In genomic region chr1:204128464-204128963, GRCh38 we compare ENCODE assay signal across 10 cellular contexts. TPM values are rescaled to one million over a fixed set of nuclear protein-coding genes. Genes with fewer than 3 reads are reported as not detected.
DNase-seq lines count a peak whose midpoint lies in the region; ATAC-seq and TF ChIP-seq lines count a peak whose summit lies in the region.
"Had no signal": no experiment of that assay in that cellular context is flagged by ENCODE, and none has a peak within 500 bp of the region (broad histone marks: within the 10 kb centered on the region; RNA-seq: fewer than 3 reads in every experiment).

No MANE protein-coding gene starts in this region.

- 47% methylated on average over 3 of the region's 4 CpGs for WGBS in mammary epithelial cell (ENCODE audit: low coverage, missing lambda C conversion rate)

- H3F3A ChIP-seq in MM.1S (ENCODE audit: insufficient read depth, low read length) (no peaks in the 10 kb centered on the region), neural progenitor cell (ENCODE audit: low read depth) (peaks cover 15% of the 10 kb centered on the region)

- H3K36me3 ChIP-seq in MM.1S (replicated peaks; ENCODE audit: insufficient read depth, low read length) (no peaks in the 10 kb centered on the region), mammary epithelial cell (ENCODE audit: insufficient read depth, low read length) (peaks cover 3% of the 10 kb centered on the region), neural progenitor cell (no peaks in the 10 kb centered on the region), MG63 (no peaks in the 10 kb centered on the region)

- peaks cover 44% of the 10 kb centered on the region for H3K4me1 Mint-ChIP-seq in neural progenitor cell

- dilution Hi-C loops in mammary epithelial cell (cut with HindIII; ENCODE audit: low sequenced_read_pairs), result no loop called here

- H3K27me3 ChIP-seq in MM.1S (replicated peaks; ENCODE audit: insufficient read depth, low read length) (no peaks in the 10 kb centered on the region), mammary epithelial cell (ENCODE audit: insufficient read depth, low read length) (no peaks in the 10 kb centered on the region), neural progenitor cell (no peaks in the 10 kb centered on the region), MG63 (no peaks in the 10 kb centered on the region)

- H3K36me3 Mint-ChIP-seq in neural progenitor cell, result peaks cover 14% of the 10 kb centered on the region

- no peaks in the 10 kb centered on the region for H3K4me1 ChIP-seq in MM.1S (ENCODE audit: low read length)
- H3K4me1 ChIP-seq in mammary epithelial cell (ENCODE audit: insufficient read depth, low read length), result peaks cover 35% of the 10 kb centered on the region
- H3K4me1 ChIP-seq in neural progenitor cell, result peaks cover 14% of the 10 kb centered on the region

- H3K9me3 ChIP-seq in MM.1S (replicated peaks; ENCODE audit: insufficient read depth, low read length) (no peaks in the 10 kb centered on the region), mammary epithelial cell (replicated peaks; ENCODE audit: insufficient read depth, low read length) (no peaks in the 10 kb centered on the region), neural progenitor cell (ENCODE audit: low read depth) (no peaks in the 10 kb centered on the region), MG63 (no peaks in the 10 kb centered on the region)

- H3K9ac ChIP-seq in MM.1S (ENCODE audit: low read length), result no peak overlapping the region
- H3K9ac ChIP-seq in mammary epithelial cell (ENCODE audit: insufficient read depth, low read length), result no peak overlapping the region
- no peak overlapping the region for H3K9ac ChIP-seq in neural progenitor cell

- H3K4me3 Mint-ChIP-seq in neural progenitor cell, result peak overlapping the region; percentile 48

- DNase-seq in DMS114 treated with DMSO at 0.1 percent for 48 hours (lab: John Stamatoyannopoulos, UW; ENCODE audit: unreplicated experiment) (peak; percentile 39), MM.1S (no peak), mammary epithelial cell (no peak), neural progenitor cell (ENCODE audit: low spot score) (no peak), GOT3 (lab: John Stamatoyannopoulos, UW) (no peak), MG63 (no peak)
- no peak for DNase-seq in stimulated activated CD4-positive, alpha-beta T cell treated with anti-CD3 and anti-CD28 coated beads, Interleukin-4, amount 100 ng/mL, for 1 hour

- no peak for ATAC-seq in HG03045 (IDR thresholded peaks at IDR 0.05; ENCODE audit: unreplicated experiment)

- TF ChIP-seq CTCF in MM.1S (IDR thresholded peaks at IDR 0.05; ENCODE audit: low read length), result no peak
- TF ChIP-seq CTCF in mammary epithelial cell (conservative IDR thresholded peaks at IDR 0.05 in 1 of 2, IDR thresholded peaks at IDR 0.05 in 1 of 2; ENCODE audit: extremely low read depth in 1 of 2, insufficient read depth in 1 of 2, low read depth in 1 of 2, low read length in 2 of 2), result no peak
- no peak for TF ChIP-seq CTCF in neural progenitor cell (IDR thresholded peaks at IDR 0.05)

- H3K79me2 ChIP-seq in MM.1S (ENCODE audit: low read length), result no peaks in the 10 kb centered on the region
- no peaks in the 10 kb centered on the region for H3K79me2 ChIP-seq in mammary epithelial cell (ENCODE audit: insufficient read depth, low read length)
- H3K79me2 ChIP-seq in neural progenitor cell (ENCODE audit: low read depth), result no peaks in the 10 kb centered on the region

- H3K4me2 ChIP-seq in MM.1S (ENCODE audit: low read depth, low read length) (peak overlapping the region; percentile 64), mammary epithelial cell (ENCODE audit: insufficient read depth, low read depth, low read length) (no peak overlapping the region), neural progenitor cell (peak overlapping the region; percentile 67)

- intact Hi-C loops in mammary epithelial cell (cut with micrococcal nuclease), result loop anchor here (5.0 kb wide), 1 partner anchor 141 kb away; no protein-coding TSS in a partner anchor

- H3K27ac Mint-ChIP-seq in neural progenitor cell, result peak overlapping the region; percentile 72

- peaks cover 11% of the 10 kb centered on the region for H3K27me3 Mint-ChIP-seq in neural progenitor cell (ENCODE audit: insufficient read depth, low read depth)

- H3K4me3 ChIP-seq in MM.1S (ENCODE audit: low read length) (no peak overlapping the region), mammary epithelial cell (replicated peaks in 1 of 3; ENCODE audit: insufficient read depth in 1 of 3, low read depth in 2 of 3, low read length in 3 of 3) (no peak overlapping the region), neural progenitor cell (no peak overlapping the region), MG63 (no peak overlapping the region)
- H3K4me3 ChIP-seq: lung had no signal

- CTCF ChIA-PET in mammary epithelial cell (lab: Charles Lee; ENCODE audit: low non-redundant PET), result interaction anchor here (0.5 to 1.9 kb wide), 4 partner anchors 22 to 258 kb away, joined by 3 to 21 read pairs (median 4); no protein-coding TSS in a partner anchor

- BruUV-seq in mammary epithelial cell (replicated peaks; lab: Mats Ljungman, UMichigan), result no TSS peak

- H2AFZ ChIP-seq in MM.1S (ENCODE audit: low read length), result peak overlapping the region; percentile 74
- peak overlapping the region; percentile 90 for H2AFZ ChIP-seq in mammary epithelial cell (ENCODE audit: low read depth, low read length)
- H2AFZ ChIP-seq in neural progenitor cell (replicated peaks), result no peak overlapping the region

- H3K9me2 ChIP-seq in MM.1S (replicated peaks; ENCODE audit: insufficient read depth, low read length), result no peaks in the 10 kb centered on the region

- in situ Hi-C loops in mammary epithelial cell (cut with MboI; ENCODE audit: low sequenced_read_pairs in 2 of 2), result loop anchor here (5.0 kb wide), 1 partner anchor 256 kb away; no protein-coding TSS in a partner anchor

- H3K27ac ChIP-seq in MM.1S (ENCODE audit: low read length) (no peak overlapping the region), mammary epithelial cell (ENCODE audit: insufficient read depth, low read depth, low read length) (no peak overlapping the region), neural progenitor cell (no peak overlapping the region)
- H3K27ac ChIP-seq: HL-60 had no signal

- H3K9me3 Mint-ChIP-seq in neural progenitor cell, result no peaks in the 10 kb centered on the region

- H4K20me1 ChIP-seq in MM.1S (ENCODE audit: insufficient read depth, low read length) (no peaks in the 10 kb centered on the region), mammary epithelial cell (ENCODE audit: insufficient read depth, low read length) (no peaks in the 10 kb centered on the region), neural progenitor cell (ENCODE audit: low read depth) (peaks cover 5% of the 10 kb centered on the region)

RNA-seq across cellular contexts. Expression of gene ETNK2, which starts 23.3 kb away (rescaled TPM):
- total RNA-seq in mammary epithelial cell, result 10 to 100 TPM in 1 of 2 donors, 1 to 10 TPM in 1; 6.2 to 17.2 TPM
- 6.8 TPM for polyA plus RNA-seq in mammary epithelial cell
- 19.3 TPM for polyA minus RNA-seq in mammary epithelial cell
- 5.3 and 17.6 TPM in 2 replicates for total RNA-seq in neural progenitor cell (ENCODE audit: low replicate concordance)
- 11.1 and 11.2 TPM in 2 replicates for total RNA-seq in MG63 (2014; rRNA removed; shearing (Covaris generic); ENCODE audit: low replicate concordance)

RNA-seq across cellular contexts. Expression of gene REN, which starts 37.6 kb away (rescaled TPM):
- total RNA-seq in mammary epithelial cell (not detected), neural progenitor cell (ENCODE audit: low replicate concordance) (not detected in 2 replicates)
- polyA plus RNA-seq in mammary epithelial cell, result 0.09 TPM
- polyA minus RNA-seq in mammary epithelial cell, result not detected
- total RNA-seq in MG63 (2014; rRNA removed; shearing (Covaris generic); ENCODE audit: low replicate concordance), result not detected in 2 replicates

RNA-seq across cellular contexts. Expression of gene SOX13, which starts 55.6 kb away (rescaled TPM):
- total RNA-seq in mammary epithelial cell (10 to 100 TPM in 1 of 2 donors, 1 to 10 TPM in 1; 7.8 to 22.0 TPM), neural progenitor cell (ENCODE audit: low replicate concordance) (27.8 and 28.6 TPM in 2 replicates)
- 13.2 TPM for polyA plus RNA-seq in mammary epithelial cell
- polyA minus RNA-seq in mammary epithelial cell, result 18.0 TPM
- 0.86 and 2.1 TPM in 2 replicates for total RNA-seq in MG63 (2014; rRNA removed; shearing (Covaris generic); ENCODE audit: low replicate concordance)
